Comparison of ENCODE assay signal across 8 cellular contexts in genomic region chr3:47380601-47381316, GRCh38.
DNase-seq lines count a peak whose midpoint lies in the region; ATAC-seq and TF ChIP-seq lines count a peak whose summit lies in the region.

Gene PTPN23 (plus strand): TSS chr3:47381021. CDS start chr3:47381097, 76 bp downstream.

- ATAC-seq in GM19035 (IDR thresholded peaks at IDR 0.05; ENCODE audit: unreplicated experiment) (peak; percentile 77), HG03354 (IDR thresholded peaks at IDR 0.05; ENCODE audit: poor library complexity, severe bottlenecking, unreplicated experiment) (peak; percentile 73)
- peak; percentile 82 to 83 for ATAC-seq in activated CD4-positive, CD25-positive, alpha-beta regulatory T cell treated with anti-CD3 and anti-CD28 coated beads, Interleukin-2, amount 50 U/mL, for 24 hours

- no peak for TF ChIP-seq CTCF in AG09319 (IDR thresholded peaks at IDR 0.05; ENCODE audit: low read depth, low read length)

- DNase-seq in AG09319 (ENCODE audit: extremely low read depth, low read depth) (peak; percentile 99), NCI-H446 treated with DMSO at 0.1 percent for 48 hours (lab: John Stamatoyannopoulos, UW) (peak; percentile 94), cerebellar cortex (ENCODE audit: low spot score) (peak; percentile 98), iris pigment epithelial cell (ENCODE audit: low read depth) (peak; percentile 99)
- DNase-seq in stimulated activated CD4-positive, alpha-beta T cell treated with anti-CD3 and anti-CD28 coated beads, Interleukin-12 subunit alpha, Interleukin-12 subunit beta, amount 100 ng/mL, for 4 hours = peak; percentile 97

Comparison
In these comparisons a context has a peak if more than half of its experiments do, and no peak if none do; other contexts are left out.
1. Peak in every context shown above with its lines: DNase-seq and ATAC-seq.